10 cellular contexts compared by ENCODE assay signal in the genomic region with DNA sequence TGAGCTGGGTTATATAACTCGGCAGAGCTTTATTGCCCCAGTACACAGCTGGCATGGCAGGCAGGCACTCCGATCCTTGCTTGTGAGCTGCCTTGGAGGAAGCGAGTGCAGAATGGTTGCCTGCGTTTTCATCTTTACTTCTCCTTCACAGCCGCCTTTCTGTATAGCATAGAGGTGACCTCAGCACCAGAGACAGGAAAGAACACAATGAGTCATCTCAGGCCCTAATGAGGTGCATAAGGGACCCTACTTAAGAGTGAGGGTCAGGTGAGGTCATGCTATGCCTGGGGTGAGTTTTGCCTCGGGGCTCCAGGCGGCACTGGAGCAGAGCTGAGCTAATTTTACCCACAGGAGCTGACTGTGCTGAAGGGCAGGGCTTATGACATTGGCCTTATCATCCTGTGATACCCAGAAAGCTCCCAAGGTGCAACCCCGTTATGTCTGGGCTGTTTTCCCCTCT. TPM values are rescaled to one million over a fixed set of nuclear protein-coding genes. Genes with fewer than 3 reads are reported as not detected.
DNase-seq lines count a peak whose midpoint lies in the region; ATAC-seq, FAIRE-seq and TF ChIP-seq lines count a peak whose summit lies in the region.
"Had no signal": no experiment of that assay in that cellular context is flagged by ENCODE, and none has a peak within 500 bp of the region (broad histone marks: within the 10 kb centered on the region; RNA-seq: fewer than 3 reads in every experiment).

No MANE protein-coding gene starts in this region.

- H4K20me1 ChIP-seq in HepG2 (ENCODE audit: insufficient read depth, low read length): 0 out of 2 replicates have a peak, but pooled peaks cover 2% of the 10 kb centered on the region

- TF ChIP-seq CTCF in GM20000 (IDR thresholded peaks at IDR 0.05; ENCODE audit: extremely low read depth, missing control alignments): no peak
- no peak for TF ChIP-seq CTCF in HepG2 (CRISPR knock-in tag; IDR thresholded peaks at IDR 0.05)

- H3K27me3 Mint-ChIP-seq in CD4-positive, CD25-positive, alpha-beta regulatory T cell: no peaks in the 10 kb centered on the region

- 100% methylated on average over 6 of the region's 8 CpGs for WGBS in HepG2 (ENCODE audit: low lambda C conversion rate)

- CTCF ChIA-PET in HepG2 (lab: Yijun Ruan, JAX; ENCODE audit: low intra/inter-chr PET ratio, low total read pairs): no interaction called here

- H3K9me3 Mint-ChIP-seq in CD4-positive, CD25-positive, alpha-beta regulatory T cell: no peaks in the 10 kb centered on the region

- no peaks in the 10 kb centered on the region for H3K4me1 ChIP-seq in CD4-positive, CD25-positive, alpha-beta regulatory T cell (ENCODE audit: control insufficient read depth, insufficient read depth, low read length, poor library complexity, severe bottlenecking)
- peaks cover 18% of the 10 kb centered on the region; the same call in 1 of the 2 replicates for H3K4me1 ChIP-seq in HepG2 (ENCODE audit: insufficient read depth, low read length)
- H3K4me1 ChIP-seq: prostate gland had no signal

- peaks cover 9% of the 10 kb centered on the region for H3K36me3 ChIP-seq in CD4-positive, CD25-positive, alpha-beta regulatory T cell (ENCODE audit: control insufficient read depth, insufficient read depth, low read length)
- peaks cover 7 to 22% of the 10 kb centered on the region in 2 experiments for H3K36me3 ChIP-seq in HepG2 (replicated peaks in 1 of 2; ENCODE audit: control insufficient read depth in 1 of 2, insufficient read depth in 2 of 2, low read length in 2 of 2)
- peaks cover 12% of the 10 kb centered on the region for H3K36me3 ChIP-seq in MG63
- H3K36me3 ChIP-seq: prostate gland had no signal

- TF ChIP-seq RAD21 in HepG2 (CRISPR knock-in tag; IDR thresholded peaks at IDR 0.05): no peak

- H3K79me2 ChIP-seq in HepG2 (ENCODE audit: insufficient read depth, low read length): peaks cover 76% of the 10 kb centered on the region

- no peak overlapping the region for H3K27ac Mint-ChIP-seq in CD4-positive, CD25-positive, alpha-beta regulatory T cell

- H3K4me3 Mint-ChIP-seq in CD4-positive, CD25-positive, alpha-beta regulatory T cell: no peak overlapping the region

- in situ Hi-C loops in HepG2 (cut with HindIII; ENCODE audit: extremely low pct_ligation_motif_present, low pct_unique_long_range_greater_than_20kb): no loop called here

- H3K9ac ChIP-seq in HepG2 (ENCODE audit: insufficient read depth, low read depth, low read length): no peak overlapping the region

- no peak overlapping the region for H3K4me3 ChIP-seq in CD4-positive, CD25-positive, alpha-beta regulatory T cell (ENCODE audit: low read depth, low read length)
- H3K4me3 ChIP-seq in HepG2 (replicated peaks in 1 of 3; ENCODE audit: insufficient read depth in 1 of 3, low read depth in 2 of 3, low read length in 3 of 3) (no peak overlapping the region), MG63 (no peak overlapping the region)
- H3K4me3 ChIP-seq: prostate gland had no signal

- intact Hi-C loops in HepG2 (cut with micrococcal nuclease; ENCODE audit: unreplicated experiment): no loop called here

- DNase-seq in CD4-positive, CD25-positive, alpha-beta regulatory T cell: no peak
- DNase-seq in GM20000 (ENCODE audit: low spot score) (peak; percentile 13), T1000 (lab: John Stamatoyannopoulos, UW) (peak; percentile 67), HepG2 (ENCODE audit: low spot score) (no peak), MG63 (no peak), NCI-H510A treated with DMSO at 0.1 percent for 48 hours (lab: John Stamatoyannopoulos, UW) (no peak), NCI-H748 treated with DMSO at 0.1 percent for 48 hours (lab: John Stamatoyannopoulos, UW) (no peak)

- no peak for TF ChIP-seq EP300 in HepG2 (IDR thresholded peaks at IDR 0.05; ENCODE audit: low read depth in 2 of 2, low read length in 2 of 2)
- TF ChIP-seq EP300 in HepG2 (CRISPR knock-in tag; IDR thresholded peaks at IDR 0.05; ENCODE audit: borderline replicate concordance): no peak

- no peak overlapping the region for H3K4me2 ChIP-seq in HepG2 (ENCODE audit: low read depth, low read length)

- H3K27me3 ChIP-seq in CD4-positive, CD25-positive, alpha-beta regulatory T cell (ENCODE audit: control insufficient read depth, insufficient read depth, low read length): no peaks in the 10 kb centered on the region
- H3K27me3 ChIP-seq in HepG2 (ENCODE audit: control insufficient read depth in 1 of 2, insufficient read depth in 2 of 2, low read length in 2 of 2) (no peaks in the 10 kb centered on the region), MG63 (no peaks in the 10 kb centered on the region)

- BruUV-seq in HepG2 (replicated peaks; lab: Mats Ljungman, UMichigan): no TSS peak

- peak; percentile 48 to 53 for ATAC-seq in CD4-positive, CD25-positive, alpha-beta regulatory T cell (ENCODE audit: low read depth in 2 of 2)
- ATAC-seq in HepG2 (no peak), GM19023 (IDR thresholded peaks at IDR 0.05; ENCODE audit: unreplicated experiment) (no peak)

- no peak for TF ChIP-seq POLR2A in HepG2 (IDR thresholded peaks at IDR 0.05; ENCODE audit: insufficient read depth in 1 of 2, low read depth in 2 of 2, low read length in 2 of 2)

- peaks cover 42% of the 10 kb centered on the region for H3K36me3 Mint-ChIP-seq in CD4-positive, CD25-positive, alpha-beta regulatory T cell

- POLR2A ChIA-PET in HepG2 (lab: Yijun Ruan, JAX): no interaction called here

- peaks cover 0 to 32% (median 23%) of the 10 kb centered on the region in 4 donors for H3K4me1 Mint-ChIP-seq in CD4-positive, CD25-positive, alpha-beta regulatory T cell

- H3K27ac ChIP-seq in CD4-positive, CD25-positive, alpha-beta regulatory T cell (ENCODE audit: insufficient read depth, low read length, poor library complexity, severe bottlenecking): no peak overlapping the region
- no peak overlapping the region for H3K27ac ChIP-seq in HepG2 (ENCODE audit: extremely low read length, insufficient read depth, low read length)
- H3K27ac ChIP-seq: prostate gland had no signal

- H3K9me3 ChIP-seq in CD4-positive, CD25-positive, alpha-beta regulatory T cell (ENCODE audit: control insufficient read depth in 2 of 2, low read length in 2 of 2): no peaks in the 10 kb centered on the region
- H3K9me3 ChIP-seq in HepG2 (ENCODE audit: low read length): no peaks in the 10 kb centered on the region
- no peaks in the 10 kb centered on the region for H3K9me3 ChIP-seq in MG63
- H3K9me3 ChIP-seq: prostate gland had no signal

- H2AFZ ChIP-seq in HepG2 (ENCODE audit: low read length): no peak overlapping the region

- no peak for FAIRE-seq in HepG2 (lab: Jason Lieb, UNC)
- FAIRE-seq: H1 had no signal

TF ChIP-seq in HepG2, 621 proteins besides CTCF, POLR2A, EP300 and RAD21:
- TF ChIP-seq FOSL2 (CRISPR knock-in tag; IDR thresholded peaks at IDR 0.05): peak; percentile 59
- TF ChIP-seq, protein P1, sequence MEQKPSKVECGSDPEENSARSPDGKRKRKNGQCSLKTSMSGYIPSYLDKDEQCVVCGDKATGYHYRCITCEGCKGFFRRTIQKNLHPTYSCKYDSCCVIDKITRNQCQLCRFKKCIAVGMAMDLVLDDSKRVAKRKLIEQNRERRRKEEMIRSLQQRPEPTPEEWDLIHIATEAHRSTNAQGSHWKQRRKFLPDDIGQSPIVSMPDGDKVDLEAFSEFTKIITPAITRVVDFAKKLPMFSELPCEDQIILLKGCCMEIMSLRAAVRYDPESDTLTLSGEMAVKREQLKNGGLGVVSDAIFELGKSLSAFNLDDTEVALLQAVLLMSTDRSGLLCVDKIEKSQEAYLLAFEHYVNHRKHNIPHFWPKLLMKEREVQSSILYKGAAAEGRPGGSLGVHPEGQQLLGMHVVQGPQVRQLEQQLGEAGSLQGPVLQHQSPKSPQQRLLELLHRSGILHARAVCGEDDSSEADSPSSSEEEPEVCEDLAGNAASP (CRISPR knock-in tag; IDR thresholded peaks at IDR 0.05; ENCODE audit: borderline replicate concordance): peak; percentile 62; the same call in 1 of the 2 replicates
- no peak for TF ChIP-seq ZSCAN29 (CRISPR knock-in tag; conservative IDR thresholded peaks at IDR 0.05)

RNA-seq across cellular contexts. Expression of a gene that starts 43.5 kb away (rescaled TPM):
- total RNA-seq in CD4-positive, CD25-positive, alpha-beta regulatory T cell: 102 TPM
- polyA plus RNA-seq in CD4-positive, CD25-positive, alpha-beta regulatory T cell: 10 to 100 TPM; 14.5 to 23.8 (median 20.3) TPM
- total RNA-seq in HepG2 (2016; rRNA removed; fragmentation: Illumina TruSeq; extraction: Trizol): 29.9 and 41.6 TPM in 2 replicates
- total RNA-seq in HepG2 (2016; cell fraction: cytosol; rRNA removed; fragmentation: Illumina TruSeq; extraction: Trizol; ENCODE audit: low read depth): 20.1 and 20.2 TPM in 2 replicates
- 30.3 and 35.3 TPM in 2 replicates for total RNA-seq in HepG2 (2016; cell fraction: insoluble cytoplasmic fraction; rRNA removed; fragmentation: Illumina TruSeq; extraction: Trizol)
- 13.3 and 13.4 TPM in 2 replicates for total RNA-seq in HepG2 (2016; cell fraction: membrane; rRNA removed; fragmentation: Illumina TruSeq; extraction: Trizol)
- 76.6 and 77.0 TPM in 2 replicates for total RNA-seq in HepG2 (2016; cell fraction: nucleus; rRNA removed; fragmentation: Illumina TruSeq; extraction: Trizol)
- polyA plus RNA-seq in HepG2 (2011; rRNA removed): 16.7 and 19.2 TPM in 2 replicates
- 7.7 and 13.4 TPM in 2 replicates for polyA plus RNA-seq in HepG2 (2011; cell fraction: cytosol; rRNA removed)
- 34.6 and 62.8 TPM in 2 replicates for polyA plus RNA-seq in HepG2 (2011; cell fraction: nucleus; rRNA removed)
- polyA plus RNA-seq in HepG2 (2012): 12.1 and 15.6 TPM in 2 replicates
- 1.5 TPM in 2 replicates for polyA plus RNA-seq in HepG2 (2016; cell fraction: cytosol; fragmentation: Illumina TruSeq; extraction: Trizol; ENCODE audit: low read depth)
- 13.0 and 13.3 TPM in 2 replicates for polyA plus RNA-seq in HepG2 (2016; cell fraction: insoluble cytoplasmic fraction; fragmentation: Illumina TruSeq; extraction: Trizol; ENCODE audit: low read depth)
- 2.0 and 2.4 TPM in 2 replicates for polyA plus RNA-seq in HepG2 (2016; cell fraction: membrane; fragmentation: Illumina TruSeq; extraction: Trizol; ENCODE audit: low read depth)
- 12.5 and 14.2 TPM in 2 replicates for polyA plus RNA-seq in HepG2 (2016; cell fraction: nucleus; fragmentation: Illumina TruSeq; extraction: Trizol; ENCODE audit: insufficient read depth, low read depth)
- polyA minus RNA-seq in HepG2 (2011; rRNA and poly(A)+ RNA removed; ENCODE audit: low replicate concordance): 288 and 335 TPM in 2 replicates
- polyA minus RNA-seq in HepG2 (2011; cell fraction: cytosol; rRNA and poly(A)+ RNA removed): 45.9 and 54.2 TPM in 2 replicates
- polyA minus RNA-seq in HepG2 (2011; cell fraction: nucleus; rRNA and poly(A)+ RNA removed): 159 and 195 TPM in 2 replicates
- total RNA-seq in MG63 (2014; rRNA removed; shearing (Covaris generic); ENCODE audit: low replicate concordance): 7.9 and 14.2 TPM in 2 replicates

Comparison
In these comparisons a context has a peak if more than half of its experiments do, and no peak if none do; other contexts are left out.
1. ATAC-seq: peak in CD4-positive, CD25-positive, alpha-beta regulatory T cell (2 of 2); none in HepG2 (single experiment) and GM19023 (single experiment).
2. DNase-seq: peak in GM20000 (single experiment) and T1000 (single experiment); none in CD4-positive, CD25-positive, alpha-beta regulatory T cell (0 of 3), HepG2 (single experiment), MG63 (single experiment), NCI-H510A treated with DMSO at 0.1 percent for 48 hours (single experiment) and NCI-H748 treated with DMSO at 0.1 percent for 48 hours (single experiment).